11 cellular contexts compared by ENCODE assay signal in genomic region chr17:38912221-38912813, GRCh38. TPM values are rescaled to one million over a fixed set of nuclear protein-coding genes. Genes with fewer than 3 reads are reported as not detected.
A peak's percentile ranks its signal among the peaks of the same experiment; 100 is the strongest.
DNase-seq lines count a peak whose midpoint lies in the region; ATAC-seq and TF ChIP-seq lines count a peak whose summit lies in the region.
"Had no signal": no experiment of that assay in that cellular context is flagged by ENCODE, and none has a peak within 500 bp of the region (broad histone marks: within the 10 kb centered on the region; RNA-seq: fewer than 3 reads in every experiment).

No MANE protein-coding gene starts in this region.

- no peak for TF ChIP-seq POLR2A in upper lobe of left lung (IDR thresholded peaks at IDR 0.05)

- ATAC-seq in lower lobe of right lung (peak; percentile 13 to 32), upper lobe of left lung (ENCODE audit: low FRiP score in 2 of 2) (peak in 1 of 2 donors; percentile 52), GM18517 (IDR thresholded peaks at IDR 0.05; ENCODE audit: unreplicated experiment) (no peak)

- H3K9me3 ChIP-seq in lower lobe of right lung (no peaks in the 10 kb centered on the region), upper lobe of left lung (no peaks in the 10 kb centered on the region)

- TF ChIP-seq CTCF in lower lobe of right lung (IDR thresholded peaks at IDR 0.05) (no peak), upper lobe of left lung (IDR thresholded peaks at IDR 0.05) (no peak)

- DNase-seq in activated effector memory CD4-positive, alpha-beta T cell treated with anti-CD3 and anti-CD28 coated beads, Interleukin-2, amount 50 U/mL, for 16 hours, result peak; percentile 61
- DNase-seq in activated effector memory CD4-positive, alpha-beta T cell treated with Interleukin-2 at 50 U/mL for 16 hours, result no peak
- DNase-seq in cerebellar cortex (ENCODE audit: low spot score) (peak; percentile 63), lower lobe of right lung (peak; percentile 44), upper lobe of left lung (peak; percentile 20 to 60), NCI-H748 (lab: John Stamatoyannopoulos, UW; ENCODE audit: unreplicated experiment) (no peak), iPS-NIHi11 (ENCODE audit: low spot score) (no peak)
- DNase-seq: activated CD4-positive, alpha-beta T cell treated with anti-CD3 and anti-CD28 coated beads for 48 hours; stimulated activated CD4-positive, alpha-beta T cell treated with anti-CD3 and anti-CD28 coated beads, Interleukin-4, amount 100 ng/mL, for 1 hour had no signal

- TF ChIP-seq EP300 in upper lobe of left lung (IDR thresholded peaks at IDR 0.05), result no peak

- intact Hi-C loops in lower lobe of right lung (cut with DNase I), result no loop called here

- H3K36me3 ChIP-seq in lower lobe of right lung, result peaks cover 76% of the 10 kb centered on the region
- H3K36me3 ChIP-seq in upper lobe of left lung, result peaks cover 22 to 69% (median 46%) of the 10 kb centered on the region in 4 donors

- H3K4me1 ChIP-seq in lower lobe of right lung, result peaks cover 62% of the 10 kb centered on the region
- peaks cover 36 to 69% (median 59%) of the 10 kb centered on the region in 4 donors for H3K4me1 ChIP-seq in upper lobe of left lung

- no peaks in the 10 kb centered on the region for H3K27me3 ChIP-seq in lower lobe of right lung (ENCODE audit: low read depth)
- H3K27me3 ChIP-seq in upper lobe of left lung, result no peaks in the 10 kb centered on the region

- H3K27ac ChIP-seq in lower lobe of right lung (peak overlapping the region; percentile 31), upper lobe of left lung (peak overlapping the region; percentile 32 to 75 (median 56))

- H3K4me3 ChIP-seq in lower lobe of right lung (no peak overlapping the region), upper lobe of left lung (no peak overlapping the region)
- H3K4me3 ChIP-seq: lung had no signal

- 82 to 84% methylated on average over 11 to 13 of the region's 13 CpGs for WGBS in upper lobe of left lung, 2 donors

RNA-seq across cellular contexts. Expression of gene LASP1, which starts 42.5 kb away (rescaled TPM):
- total RNA-seq in lower lobe of right lung (158 TPM), upper lobe of left lung (100 to 1,000 TPM in 5 of 6 donors, 10 to 100 TPM in 1; 97.9 to 168 (median 149) TPM)

RNA-seq across cellular contexts. Expression of gene FBXO47, which starts 54.9 kb away (rescaled TPM):
- not detected for total RNA-seq in lower lobe of right lung
- total RNA-seq in upper lobe of left lung, result not detected
- total RNA-seq: lung had no signal

RNA-seq across cellular contexts. Expression of gene RPL23, which starts 58.8 kb away (rescaled TPM):
- total RNA-seq in lower lobe of right lung (1,156 TPM), upper lobe of left lung (1,000 to 10,000 TPM in 4 of 6 donors, 100 to 1,000 TPM in 2; 542 to 1,288 (median 1,062) TPM)

Comparison
In these comparisons a context has a peak if more than half of its experiments do, and no peak if none do; other contexts are left out.
1. DNase-seq: peak in activated effector memory CD4-positive, alpha-beta T cell treated with anti-CD3 and anti-CD28 coated beads, Interleukin-2, amount 50 U/mL, for 16 hours (single experiment), cerebellar cortex (single experiment), lower lobe of right lung (single experiment) and upper lobe of left lung (2 of 2); none in activated effector memory CD4-positive, alpha-beta T cell treated with Interleukin-2 at 50 U/mL for 16 hours (single experiment), NCI-H748 (single experiment) and iPS-NIHi11 (single experiment).